In the genomic region with DNA sequence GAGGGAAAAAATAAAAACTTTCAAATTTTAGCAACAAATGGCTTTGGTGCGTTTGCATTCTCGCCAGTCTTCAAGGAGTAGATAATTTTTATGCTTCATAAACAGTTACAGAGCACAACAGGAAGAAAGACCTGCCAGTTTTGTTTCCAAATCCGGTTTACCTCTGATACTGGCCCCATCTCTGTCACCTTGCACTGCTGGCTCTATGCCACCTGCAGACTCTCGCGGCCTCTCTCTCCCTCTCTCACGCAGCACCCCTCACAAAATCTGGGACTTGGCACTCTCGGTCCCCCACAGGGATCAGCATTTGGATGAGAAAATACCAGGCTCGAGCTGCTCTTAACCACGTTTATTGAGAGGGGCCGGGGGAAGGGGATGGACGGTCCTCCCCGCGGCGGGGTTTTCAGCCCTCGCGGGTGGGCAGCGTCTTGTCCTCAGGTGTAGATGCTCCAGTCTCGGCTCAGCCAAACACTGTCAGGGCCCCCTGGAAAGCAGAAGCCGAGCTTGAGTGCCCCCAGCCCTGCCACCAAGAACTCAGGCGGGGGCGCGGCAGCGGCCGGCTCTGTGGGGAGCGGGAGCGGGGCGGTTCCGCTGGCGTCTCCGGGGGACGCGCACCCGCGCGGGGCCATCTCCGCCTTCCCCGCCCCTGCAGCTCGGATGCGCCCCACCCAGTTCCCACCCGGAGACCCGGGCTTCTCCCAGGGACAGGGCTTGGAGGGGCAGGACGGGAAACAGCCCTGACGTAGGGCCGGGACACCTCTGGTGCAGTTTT, we compare ENCODE assay signal across 11 cellular contexts. TPM values are rescaled to one million over a fixed set of nuclear protein-coding genes. Genes with fewer than 3 reads are reported as not detected.
DNase-seq lines count a peak whose midpoint lies in the region; ATAC-seq, FAIRE-seq and TF ChIP-seq lines count a peak whose summit lies in the region.
"Had no signal": no experiment of that assay in that cellular context is flagged by ENCODE, and none has a peak within 500 bp of the region (broad histone marks: within the 10 kb centered on the region; RNA-seq: fewer than 3 reads in every experiment).

No MANE protein-coding gene starts in this region.

- TF ChIP-seq POLR2A in GM12878 (IDR thresholded peaks at IDR 0.05; ENCODE audit: low read depth, low read length) (no peak), GM12892 (IDR thresholded peaks at IDR 0.05; ENCODE audit: low read depth, low read length) (no peak)

- POLR2A ChIA-PET in A673 (lab: Charles Lee; ENCODE audit: low non-redundant PET): no interaction called here
- POLR2A ChIA-PET in GM12878 (lab: Charles Lee): no interaction called here

- no peak for TF ChIP-seq RAD21 in GM12878 (IDR thresholded peaks at IDR 0.05; ENCODE audit: insufficient read depth, low read depth, low read length)

- H3K36me3 ChIP-seq in A673 (ENCODE audit: insufficient read depth, low read length, poor library complexity, severe bottlenecking): no peaks in the 10 kb centered on the region
- no peaks in the 10 kb centered on the region for H3K36me3 ChIP-seq in GM12878 (ENCODE audit: control insufficient read depth in 2 of 2, insufficient read depth in 2 of 2, low read length in 1 of 2)
- no peaks in the 10 kb centered on the region for H3K36me3 ChIP-seq in mucosa of descending colon (ENCODE audit: low read depth)
- H3K36me3 ChIP-seq: brain microvascular endothelial cell had no signal

- RAD21 ChIA-PET in GM12878 (lab: Charles Lee; ENCODE audit: unreplicated experiment): no interaction called here

- DNase-seq in A673 (ENCODE audit: low spot score): no peak
- no peak for DNase-seq in GM12878 (ENCODE audit: low read depth, low spot score)
- DNase-seq in mucosa of descending colon: no peak
- no peak for DNase-seq in GM12892 (ENCODE audit: insufficient read length)
- no peak for DNase-seq in stimulated activated CD8-positive, alpha-beta memory T cell treated with anti-CD3 and anti-CD28 coated beads, Interleukin-4, amount 100 ng/mL, for 48 hours
- DNase-seq: brain microvascular endothelial cell, NCI-H1694, SIG-M5 had no signal

- CTCF ChIA-PET in A673 (lab: Charles Lee) (no interaction called here), GM12878 (lab: Yijun Ruan, JAX) (no interaction called here)

- BruUV-seq in A673 (replicated peaks; lab: Mats Ljungman, UMichigan) (no TSS peak), GM12878 (replicated peaks; lab: Mats Ljungman, UMichigan) (no TSS peak)

- H3K79me2 ChIP-seq in GM12878 (ENCODE audit: control insufficient read depth, insufficient read depth, low read length): no peaks in the 10 kb centered on the region

- no peaks in the 10 kb centered on the region for H4K20me1 ChIP-seq in GM12878 (ENCODE audit: control insufficient read depth, insufficient read depth)

- H3K4me3 ChIP-seq in A673 (ENCODE audit: low read depth, low read length, poor library complexity, severe bottlenecking) (peak overlapping the region; percentile 31), GM12878 (no peak overlapping the region), mucosa of descending colon (no peak overlapping the region)

- H3K4me2 ChIP-seq in GM12878 (ENCODE audit: control insufficient read depth, insufficient read depth): peak overlapping the region; percentile 4; the same call in 1 of the 2 replicates

- H3K9ac ChIP-seq in GM12878 (ENCODE audit: control insufficient read depth, insufficient read depth, low read length): no peak overlapping the region

- H2AFZ ChIP-seq in GM12878 (ENCODE audit: control insufficient read depth, low read depth, low read length): no peak overlapping the region

- peak; percentile 47 for ATAC-seq in GM18498 (IDR thresholded peaks at IDR 0.05; ENCODE audit: unreplicated experiment)
- ATAC-seq in GM12878: no peak
- ATAC-seq in mucosa of descending colon: peak; percentile 29
- no peak for ATAC-seq in HG02623 (IDR thresholded peaks at IDR 0.05; ENCODE audit: unreplicated experiment)
- ATAC-seq in HG02840 (IDR thresholded peaks at IDR 0.05; ENCODE audit: low FRiP score, unreplicated experiment): no peak

- TF ChIP-seq EP300 in GM12878 (IDR thresholded peaks at IDR 0.05; ENCODE audit: borderline replicate concordance in 1 of 2, control insufficient read depth in 1 of 2, low read depth in 2 of 2, low read length in 2 of 2): no peak

- H3K9me3 ChIP-seq in A673 (ENCODE audit: low read depth, low read length, poor library complexity, severe bottlenecking) (no peaks in the 10 kb centered on the region), GM12878 (replicated peaks; ENCODE audit: control insufficient read depth, insufficient read depth, low read length) (no peaks in the 10 kb centered on the region), mucosa of descending colon (no peaks in the 10 kb centered on the region)

- H3K27ac ChIP-seq in A673 (ENCODE audit: low read depth, low read length, poor library complexity, severe bottlenecking) (no peak overlapping the region), GM12878 (ENCODE audit: control insufficient read depth, insufficient read depth) (no peak overlapping the region)
- H3K27ac ChIP-seq: brain microvascular endothelial cell had no signal

- SMC1A ChIA-PET in GM12878 (lab: Charles Lee; ENCODE audit: uncharacterized antibody, unreplicated experiment): no interaction called here

- H3K27me3 ChIP-seq in A673 (replicated peaks; ENCODE audit: insufficient read depth, low read depth, low read length, poor library complexity) (peaks cover 42% of the 10 kb centered on the region), GM12878 (replicated peaks in 1 of 2; ENCODE audit: control insufficient read depth in 2 of 2, insufficient read depth in 2 of 2, low read length in 1 of 2) (peaks cover 0 to 3% of the 10 kb centered on the region in 2 experiments; a peak in 1 of 4 replicates)

- intact Hi-C loops in A673 (cut with micrococcal nuclease; ENCODE audit: unreplicated experiment): no loop called here
- intact Hi-C loops in GM12878 (cut with micrococcal nuclease; ENCODE audit: unreplicated experiment): no loop called here
- intact Hi-C loops in mucosa of descending colon (cut with DNase I, micrococcal nuclease): no loop called here

- no peak for FAIRE-seq in GM12878 (lab: Jason Lieb, UNC)
- FAIRE-seq in GM12892 (lab: Jason Lieb, UNC): no peak

- in situ Hi-C loops in GM12878 (cut with MboI): no loop called here

- no peaks in the 10 kb centered on the region for H3K4me1 ChIP-seq in A673 (ENCODE audit: insufficient read depth, low read length, poor library complexity, severe bottlenecking)
- H3K4me1 ChIP-seq in GM12878 (ENCODE audit: control insufficient read depth, insufficient read depth, low read length): no peaks in the 10 kb centered on the region
- H3K4me1 ChIP-seq in mucosa of descending colon (ENCODE audit: low read depth): no peaks in the 10 kb centered on the region

- WGBS in GM12878 (ENCODE audit: insufficient coverage, insufficient replicate concordance, low lambda C conversion rate, missing lambda C conversion rate): 36% methylated on average over 38 of the region's 44 CpGs

- TF ChIP-seq CTCF in A673 (conservative IDR thresholded peaks at IDR 0.05; ENCODE audit: low read depth, low read length): no peak
- no peak for TF ChIP-seq CTCF in GM12878 (IDR thresholded peaks at IDR 0.05 in 2 of 3, conservative IDR thresholded peaks at IDR 0.05 in 1 of 3; ENCODE audit: control insufficient read depth in 2 of 3, extremely low read depth in 1 of 3, insufficient read depth in 1 of 3, low read depth in 3 of 3, low read length in 3 of 3)
- no peak for TF ChIP-seq CTCF in mucosa of descending colon (IDR thresholded peaks at IDR 0.05)

RNA-seq across cellular contexts. Expression of a gene that starts 1.3 kb away (rescaled TPM):
- total RNA-seq in A673 (2021) (not detected in 2 replicates), GM12878 (2014; rRNA removed) (not detected in 2 replicates), GM12878 (2014; rRNA removed; fragmentation: Illumina TruSeq; extraction: Trizol) (not detected in 2 replicates), GM12878 (2021) (0.46 TPM in 1 of 2 replicates, not detected in the other), mucosa of descending colon (not detected)
- total RNA-seq in GM12878 (2013; cell fraction: nucleolus; rRNA removed): not detected in 2 replicates
- polyA plus RNA-seq in GM12878 (2011; ENCODE audit: low read depth): not detected
- polyA plus RNA-seq in GM12878 (2011; rRNA removed) (not detected in 2 replicates), GM12878 (2014; fragmentation: Illumina TruSeq; extraction: Trizol) (not detected in 2 replicates), GM12878 (2014; fragmentation: Nextera tagmentation; extraction: Ambion mirVana) (not detected), GM12878 (2014; rRNA removed) (not detected in 2 replicates), GM12878 (2016; fragmentation: Nextera tagmentation; extraction: Ambion mirVana) (not detected)
- not detected in 2 replicates for polyA plus RNA-seq in GM12878 (2011; cell fraction: cytosol; rRNA removed)
- polyA plus RNA-seq in GM12878 (2011; cell fraction: nucleus; rRNA removed): not detected in 2 replicates
- not detected in 2 replicates for polyA plus RNA-seq in GM12878 (2012)
- not detected in 2 replicates for polyA minus RNA-seq in GM12878 (2011; rRNA and poly(A)+ RNA removed)
- polyA minus RNA-seq in GM12878 (2011; cell fraction: cytosol; rRNA and poly(A)+ RNA removed): not detected in 2 replicates
- polyA minus RNA-seq in GM12878 (2011; cell fraction: nucleus; rRNA and poly(A)+ RNA removed): not detected in 2 replicates
- not detected for polyA plus RNA-seq in GM12892 (2012; ENCODE audit: missing spikeins)

RNA-seq across cellular contexts. Expression of a gene that starts 59.4 kb away (rescaled TPM):
- 8.6 and 10.1 TPM in 2 replicates for total RNA-seq in A673 (2021)
- not detected in 2 replicates for total RNA-seq in GM12878 (2013; cell fraction: nucleolus; rRNA removed)
- total RNA-seq in GM12878 (2014; rRNA removed): not detected in 2 replicates
- not detected in 2 replicates for total RNA-seq in GM12878 (2014; rRNA removed; fragmentation: Illumina TruSeq; extraction: Trizol)
- 0.27 TPM in 1 of 2 replicates, not detected in the other for total RNA-seq in GM12878 (2021)
- not detected for polyA plus RNA-seq in GM12878 (2011; ENCODE audit: low read depth)
- 0.06 and 0.18 TPM in 2 replicates for polyA plus RNA-seq in GM12878 (2011; rRNA removed)
- polyA plus RNA-seq in GM12878 (2011; cell fraction: cytosol; rRNA removed): 0.03 and 0.06 TPM in 2 replicates
- 0.73 and 0.80 TPM in 2 replicates for polyA plus RNA-seq in GM12878 (2011; cell fraction: nucleus; rRNA removed)
- polyA plus RNA-seq in GM12878 (2012): not detected in 2 replicates
- polyA plus RNA-seq in GM12878 (2014; fragmentation: Illumina TruSeq; extraction: Trizol): not detected in 2 replicates
- not detected for polyA plus RNA-seq in GM12878 (2014; fragmentation: Nextera tagmentation; extraction: Ambion mirVana)
- polyA plus RNA-seq in GM12878 (2014; rRNA removed): not detected in 2 replicates
- polyA plus RNA-seq in GM12878 (2016; fragmentation: Nextera tagmentation; extraction: Ambion mirVana): not detected
- 0.21 and 0.29 TPM in 2 replicates for polyA minus RNA-seq in GM12878 (2011; rRNA and poly(A)+ RNA removed)
- polyA minus RNA-seq in GM12878 (2011; cell fraction: cytosol; rRNA and poly(A)+ RNA removed): not detected in 2 replicates
- 0.36 and 0.38 TPM in 2 replicates for polyA minus RNA-seq in GM12878 (2011; cell fraction: nucleus; rRNA and poly(A)+ RNA removed)
- 1 to 10 TPM; 2.8 to 9.7 (median 6.0) TPM for total RNA-seq in mucosa of descending colon
- polyA plus RNA-seq in GM12892 (2012; ENCODE audit: missing spikeins): not detected

Comparison
In these comparisons a context has a peak if more than half of its experiments do, and no peak if none do; other contexts are left out.
1. ATAC-seq: peak in GM18498 (single experiment) and mucosa of descending colon (single experiment); none in GM12878 (single experiment), HG02623 (single experiment) and HG02840 (single experiment).